15 cellular contexts compared by ENCODE assay signal in genomic region chr5:98205691-98206461, GRCh38.
DNase-seq lines count a peak whose midpoint lies in the region; ATAC-seq, FAIRE-seq and TF ChIP-seq lines count a peak whose summit lies in the region.
"Had no signal": no experiment of that assay in that cellular context is flagged by ENCODE, and none has a peak within 500 bp of the region (broad histone marks: within the 10 kb centered on the region; RNA-seq: fewer than 3 reads in every experiment).

No MANE protein-coding gene starts in this region.

- no peak overlapping the region for H2BK5ac ChIP-seq in IMR-90 (ENCODE audit: low read depth, low read length, poor library complexity, severe bottlenecking)

- H4K20me1 ChIP-seq in IMR-90 (ENCODE audit: insufficient read depth, low read length) (no peaks in the 10 kb centered on the region), hepatocyte (ENCODE audit: insufficient read depth, poor library complexity, severe bottlenecking) (no peaks in the 10 kb centered on the region)

- H2BK120ac ChIP-seq in IMR-90 (ENCODE audit: low read depth, low read length): no peak overlapping the region

- no peak overlapping the region for H2AK5ac ChIP-seq in IMR-90 (ENCODE audit: low read depth, low read length)

- H3K4me2 ChIP-seq in IMR-90 (ENCODE audit: low read depth, low read length) (no peak overlapping the region), hepatocyte (no peak overlapping the region)
- H3K4me2 ChIP-seq: PC-9 had no signal

- H3K27ac ChIP-seq in IMR-90 (ENCODE audit: insufficient read depth, low read length) (no peak overlapping the region), hepatocyte (no peak overlapping the region)
- H3K27ac ChIP-seq: colonic mucosa, PC-9 had no signal

- H4K8ac ChIP-seq in IMR-90 (ENCODE audit: low read depth in 2 of 2, low read length in 2 of 2): no peak overlapping the region

- intact Hi-C loops in IMR-90 (cut with micrococcal nuclease): no loop called here

- no CpG with 5 or more reads among the region's 2 CpGs for WGBS in IMR-90 (ENCODE audit: extremely low coverage in 2 of 2, insufficient read length in 1 of 2), 2 experiments
- 87% methylated on average over 2 of the region's 2 CpGs for WGBS in hepatocyte (ENCODE audit: low lambda C conversion rate, missing lambda C conversion rate)

- no peak overlapping the region for H3K14ac ChIP-seq in IMR-90 (replicated peaks; ENCODE audit: low read depth, low read length)

- DNase-seq in AG20443 (ENCODE audit: low spot score): peak; percentile 45
- DNase-seq in IMR-90: peak; percentile 43
- peak; percentile 91 for DNase-seq in bronchial epithelial cell (ENCODE audit: low read depth)
- peak; percentile 96 for DNase-seq in kidney tubule cell (ENCODE audit: low spot score)
- no peak for DNase-seq in cortex of kidney (lab: John Stamatoyannopoulos, UW)
- DNase-seq in stimulated activated CD4-positive, alpha-beta T cell treated with anti-CD3 and anti-CD28 coated beads, Interleukin-12 subunit alpha, Interleukin-12 subunit beta, amount 100 ng/mL, for 4 hours: no peak
- DNase-seq in amniotic stem cell (lab: John Stamatoyannopoulos, UW): no peak
- no peak for DNase-seq in hepatocyte (ENCODE audit: low spot score)
- DNase-seq: colonic mucosa; immature natural killer cell; midbrain; NCI-H1092 treated with DMSO at 0.1 percent for 48 hours; PC-9; stimulated activated CD4-positive, alpha-beta T cell treated with anti-CD3 and anti-CD28 coated beads, Interleukin-15, amount 100 ng/mL, for 24 hours had no signal

- BruUV-seq in IMR-90 (replicated peaks; lab: Mats Ljungman, UMichigan): no TSS peak

- no peak overlapping the region for H3K23ac ChIP-seq in IMR-90 (ENCODE audit: low read depth, low read length)

- no peak overlapping the region for H2BK20ac ChIP-seq in IMR-90 (ENCODE audit: low read depth, low read length)

- H3K79me1 ChIP-seq in IMR-90 (ENCODE audit: low read depth in 1 of 2, low read length in 2 of 2): no peaks in the 10 kb centered on the region

- H3K56ac ChIP-seq in IMR-90 (ENCODE audit: extremely low read depth, insufficient read depth, low read length): no peak overlapping the region

- no peak overlapping the region for H3K4ac ChIP-seq in IMR-90 (ENCODE audit: low read depth, low read length)

- H3K9ac ChIP-seq in IMR-90 (ENCODE audit: low read depth, low read length): no peak overlapping the region

- FAIRE-seq in bronchial epithelial cell (lab: Jason Lieb, UNC): no peak

- ATAC-seq in IMR-90 (ENCODE audit: low read depth): no peak
- ATAC-seq: activated CD4-positive, CD25-positive, alpha-beta regulatory T cell treated with anti-CD3 and anti-CD28 coated beads, Interleukin-2, amount 50 U/mL, for 24 hours had no signal

- no peaks in the 10 kb centered on the region for H3K36me3 ChIP-seq in IMR-90 (ENCODE audit: control insufficient read depth, insufficient read depth, low read length)
- H3K36me3 ChIP-seq in bronchial epithelial cell (ENCODE audit: control insufficient read depth, insufficient read depth, low read length): no peaks in the 10 kb centered on the region
- no peaks in the 10 kb centered on the region for H3K36me3 ChIP-seq in hepatocyte (replicated peaks; ENCODE audit: insufficient read depth, low read depth)
- H3K36me3 ChIP-seq: colonic mucosa had no signal

- H2AK9ac ChIP-seq in IMR-90 (replicated peaks; ENCODE audit: low read depth, low read length, poor library complexity): no peak overlapping the region

- H3K4me3 ChIP-seq in IMR-90 (ENCODE audit: insufficient read depth, low read depth, low read length) (no peak overlapping the region), bronchial epithelial cell (ENCODE audit: low read depth, low read length) (no peak overlapping the region), hepatocyte (no peak overlapping the region)
- H3K4me3 ChIP-seq: colonic mucosa, PC-9 had no signal

- H3K27me3 ChIP-seq in IMR-90 (ENCODE audit: control insufficient read depth, insufficient read depth, low read length) (no peaks in the 10 kb centered on the region), bronchial epithelial cell (ENCODE audit: control insufficient read depth, insufficient read depth, low read length) (no peaks in the 10 kb centered on the region), hepatocyte (no peaks in the 10 kb centered on the region)
- H3K27me3 ChIP-seq: colonic mucosa had no signal

- TF ChIP-seq POLR2A in IMR-90 (IDR thresholded peaks at IDR 0.05; ENCODE audit: low read depth, low read length): no peak

- dilution Hi-C loops in IMR-90 (cut with HindIII; ENCODE audit: low sequenced_read_pairs, unreplicated experiment): no loop called here

- 0 out of 2 replicates have a peak, but pooled peaks cover 3% of the 10 kb centered on the region for H3K4me1 ChIP-seq in IMR-90 (ENCODE audit: control insufficient read depth, insufficient read depth, low read length)
- no peaks in the 10 kb centered on the region for H3K4me1 ChIP-seq in hepatocyte (ENCODE audit: insufficient read depth)
- H3K4me1 ChIP-seq: colonic mucosa had no signal

- H3K9me1 ChIP-seq in IMR-90 (ENCODE audit: insufficient read depth, low read length): no peaks in the 10 kb centered on the region

- H3K9me3 ChIP-seq in IMR-90 (ENCODE audit: control insufficient read depth, insufficient read depth, low read length) (no peaks in the 10 kb centered on the region), hepatocyte (ENCODE audit: low read depth) (no peaks in the 10 kb centered on the region)
- H3K9me3 ChIP-seq: colonic mucosa had no signal

- in situ Hi-C loops in IMR-90 (cut with MboI; ENCODE audit: low sequenced_read_pairs): no loop called here

- no peak overlapping the region for H3K18ac ChIP-seq in IMR-90 (ENCODE audit: low read depth, low read length)

- TF ChIP-seq RAD21 in IMR-90 (IDR thresholded peaks at IDR 0.05; ENCODE audit: low read length): no peak

- no peaks in the 10 kb centered on the region for H3K9me2 ChIP-seq in hepatocyte (replicated peaks; ENCODE audit: insufficient read depth)

- no peak overlapping the region for H2BK15ac ChIP-seq in IMR-90 (ENCODE audit: low read depth, low read length)

- H4K91ac ChIP-seq in IMR-90 (ENCODE audit: insufficient read depth, low read depth, low read length): no peak overlapping the region

- no peaks in the 10 kb centered on the region for H3K79me2 ChIP-seq in hepatocyte

- POLR2A ChIA-PET in IMR-90 (lab: Charles Lee; ENCODE audit: unreplicated experiment): interaction anchor here (0.5 kb wide), 1 partner anchor 13 kb away, joined by 4 read pairs; no protein-coding TSS in a partner anchor

- H2AFZ ChIP-seq in IMR-90 (replicated peaks; ENCODE audit: low read length, poor library complexity) (no peak overlapping the region), hepatocyte (no peak overlapping the region)
- H2AFZ ChIP-seq: PC-9 had no signal

- TF ChIP-seq CTCF in IMR-90 (conservative IDR thresholded peaks at IDR 0.05; ENCODE audit: low read depth, low read length) (no peak), bronchial epithelial cell (IDR thresholded peaks at IDR 0.05; ENCODE audit: insufficient read depth, low read length, severe bottlenecking) (no peak), hepatocyte (IDR thresholded peaks at IDR 0.05; ENCODE audit: poor library complexity) (no peak)

- peak overlapping the region; percentile 63; the same call in 1 of the 2 replicates for H4K5ac ChIP-seq in IMR-90 (ENCODE audit: low read depth, low read length)

- CTCF ChIA-PET in IMR-90 (lab: Yijun Ruan, JAX): interaction anchor here (0.8 to 1.2 kb wide), 2 partner anchors 18 to 20 kb away, joined by 3 read pairs; no protein-coding TSS in a partner anchor

TF ChIP-seq in IMR-90, 13 proteins besides CTCF, POLR2A, EP300 and RAD21:
- TF ChIP-seq MXI1 (IDR thresholded peaks at IDR 0.05; ENCODE audit: borderline replicate concordance, low read depth, low read length) (no peak), SMC3 (IDR thresholded peaks at IDR 0.05; ENCODE audit: low read depth, low read length) (no peak), RFX5 (IDR thresholded peaks at IDR 0.05; ENCODE audit: low read depth, low read length) (no peak), USF2 (IDR thresholded peaks at IDR 0.05; ENCODE audit: low read depth, low read length) (no peak), MAFK (IDR thresholded peaks at IDR 0.05; ENCODE audit: low read depth, low read length) (no peak), RCOR1 (IDR thresholded peaks at IDR 0.05; ENCODE audit: insufficient replicate concordance, low read length) (no peak), CHD1 (IDR thresholded peaks at IDR 0.05; ENCODE audit: low read depth, low read length) (no peak), ELK1 (IDR thresholded peaks at IDR 0.05; ENCODE audit: borderline replicate concordance, low read depth, low read length) (no peak), BHLHE40 (IDR thresholded peaks at IDR 0.05; ENCODE audit: low read depth, low read length) (no peak), CEBPB (IDR thresholded peaks at IDR 0.05; ENCODE audit: low read depth, low read length) (no peak), FOS (IDR thresholded peaks at IDR 0.05; ENCODE audit: low read depth, low read length) (no peak), NFE2L2 (IDR thresholded peaks at IDR 0.05; ENCODE audit: low read depth, low read length) (no peak)

Comparison
In these comparisons a context has a peak if more than half of its experiments do, and no peak if none do; other contexts are left out.
1. DNase-seq: peak in AG20443 (single experiment), IMR-90 (single experiment), bronchial epithelial cell (single experiment) and kidney tubule cell (single experiment); none in cortex of kidney (single experiment), stimulated activated CD4-positive, alpha-beta T cell treated with anti-CD3 and anti-CD28 coated beads, Interleukin-12 subunit alpha, Interleukin-12 subunit beta, amount 100 ng/mL, for 4 hours (single experiment), amniotic stem cell (single experiment) and hepatocyte (single experiment).